ENCODE assay signal across 9 cellular contexts in the genomic region with DNA sequence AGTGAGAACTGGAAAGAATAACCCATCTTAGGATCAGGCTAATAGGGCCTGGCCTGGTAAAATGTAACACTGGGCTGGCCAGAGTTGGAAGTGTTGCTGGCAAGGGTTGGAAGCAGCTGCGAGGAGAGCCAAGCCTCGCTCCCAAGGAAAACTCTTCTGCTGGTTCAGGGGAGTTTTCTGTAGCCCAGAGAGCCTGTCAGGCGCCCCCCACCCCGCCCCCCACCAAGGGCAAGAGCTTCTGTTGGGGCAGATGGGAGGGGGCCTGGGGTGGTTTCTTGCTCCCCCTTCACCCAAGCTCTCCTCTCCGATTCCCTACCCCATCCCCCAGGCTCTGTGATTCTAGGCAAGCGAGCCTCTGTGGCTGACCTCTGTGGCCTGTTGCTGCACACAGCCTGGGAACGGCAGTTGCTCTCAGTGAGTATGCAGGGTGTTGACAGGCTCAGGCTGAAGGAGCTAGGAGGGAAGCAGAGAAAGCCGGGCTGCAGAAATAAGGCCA.
DNase-seq lines count a peak whose midpoint lies in the region; ATAC-seq, FAIRE-seq and TF ChIP-seq lines count a peak whose summit lies in the region.
"Had no signal": no experiment of that assay in that cellular context is flagged by ENCODE, and none has a peak within 500 bp of the region (broad histone marks: within the 10 kb centered on the region; RNA-seq: fewer than 3 reads in every experiment).

No MANE protein-coding gene starts in this region.

- peak; percentile 13 to 40 (median 24) for DNase-seq in body of pancreas
- peak; percentile 93 to 95 for DNase-seq in cardiac muscle cell (ENCODE audit: low read depth in 1 of 2, low spot score in 1 of 2)
- peak; percentile 88 for DNase-seq in myocyte (ENCODE audit: low read depth)
- peak; percentile 65 for DNase-seq in upper lobe of right lung
- DNase-seq in GM19239 (ENCODE audit: insufficient read length, low spot score) = no peak
- DNase-seq in activated naive CD8-positive, alpha-beta T cell treated with anti-CD3 and anti-CD28 coated beads for 36 hours = no peak
- no peak for DNase-seq in NOMO-1 treated with dmso at 0.1 percent for 144 hours (lab: John Stamatoyannopoulos, UW; ENCODE audit: unreplicated experiment)
- DNase-seq: activated gamma-delta T cell treated with Interleukin-2 at 50 U/mL for 16 hours had no signal

- H3K4me1 Mint-ChIP-seq in activated naive CD8-positive, alpha-beta T cell treated with anti-CD3 and anti-CD28 coated beads for 36 hours = no peaks in the 10 kb centered on the region

- no peaks in the 10 kb centered on the region for H3K9me3 ChIP-seq in body of pancreas
- H3K9me3 ChIP-seq in cardiac muscle cell (ENCODE audit: low read depth) = no peaks in the 10 kb centered on the region
- no peaks in the 10 kb centered on the region for H3K9me3 ChIP-seq in upper lobe of right lung

- peaks cover 23% of the 10 kb centered on the region for H3K4me1 ChIP-seq in body of pancreas
- peaks cover 34% of the 10 kb centered on the region for H3K4me1 ChIP-seq in cardiac muscle cell (ENCODE audit: low read depth)
- peaks cover 13% of the 10 kb centered on the region for H3K4me1 ChIP-seq in upper lobe of right lung

- ATAC-seq in body of pancreas (peak; percentile 58), upper lobe of right lung (peak; percentile 69)

- no peaks in the 10 kb centered on the region for H3K36me3 Mint-ChIP-seq in activated naive CD8-positive, alpha-beta T cell treated with anti-CD3 and anti-CD28 coated beads for 36 hours

- FAIRE-seq in GM19239 (lab: Jason Lieb, UNC) = no peak
- FAIRE-seq: endometrium had no signal

- no peaks in the 10 kb centered on the region for H3K36me3 ChIP-seq in body of pancreas (replicated peaks in 1 of 2; ENCODE audit: insufficient read depth in 1 of 2, low read depth in 2 of 2)
- no peaks in the 10 kb centered on the region for H3K36me3 ChIP-seq in cardiac muscle cell
- no peaks in the 10 kb centered on the region for H3K36me3 ChIP-seq in upper lobe of right lung

- no peaks in the 10 kb centered on the region for H3K27me3 ChIP-seq in body of pancreas
- H3K27me3 ChIP-seq in cardiac muscle cell = no peaks in the 10 kb centered on the region
- H3K27me3 ChIP-seq in upper lobe of right lung = no peaks in the 10 kb centered on the region

- intact Hi-C loops in body of pancreas (cut with DNase I) = no loop called here
- intact Hi-C loops in upper lobe of right lung (cut with DNase I) = no loop called here

- no peak for TF ChIP-seq POLR2A in body of pancreas (IDR thresholded peaks at IDR 0.05)

- H3K27ac ChIP-seq in body of pancreas = peak overlapping the region in 3 of 4 donors; percentile 1 to 63 (median 32)
- peak overlapping the region; percentile 93 for H3K27ac ChIP-seq in cardiac muscle cell
- no peak overlapping the region for H3K27ac ChIP-seq in upper lobe of right lung

- no peak overlapping the region for H3K27ac Mint-ChIP-seq in activated naive CD8-positive, alpha-beta T cell treated with anti-CD3 and anti-CD28 coated beads for 36 hours

- no peak overlapping the region for H3K4me3 Mint-ChIP-seq in activated naive CD8-positive, alpha-beta T cell treated with anti-CD3 and anti-CD28 coated beads for 36 hours

- no peak overlapping the region for H3K4me3 ChIP-seq in body of pancreas
- H3K4me3 ChIP-seq in cardiac muscle cell = no peak overlapping the region
- no peak overlapping the region for H3K4me3 ChIP-seq in upper lobe of right lung

- no peaks in the 10 kb centered on the region for H3K9me3 Mint-ChIP-seq in activated naive CD8-positive, alpha-beta T cell treated with anti-CD3 and anti-CD28 coated beads for 36 hours

- no peaks in the 10 kb centered on the region for H3K27me3 Mint-ChIP-seq in activated naive CD8-positive, alpha-beta T cell treated with anti-CD3 and anti-CD28 coated beads for 36 hours

- 49 to 57% methylated on average over 8 of the region's 8 CpGs for WGBS in body of pancreas, 2 donors

- TF ChIP-seq CTCF in body of pancreas (IDR thresholded peaks at IDR 0.05) (no peak), cardiac muscle cell (IDR thresholded peaks at IDR 0.05; ENCODE audit: low read depth, low read length) (no peak), upper lobe of right lung (IDR thresholded peaks at IDR 0.05) (no peak)

Comparison
In these comparisons a context has a peak if more than half of its experiments do, and no peak if none do; other contexts are left out.
1. DNase-seq: peak in body of pancreas (4 of 4), cardiac muscle cell (2 of 2), myocyte (single experiment) and upper lobe of right lung (single experiment); none in GM19239 (single experiment), activated naive CD8-positive, alpha-beta T cell treated with anti-CD3 and anti-CD28 coated beads for 36 hours (single experiment) and NOMO-1 treated with dmso at 0.1 percent for 144 hours (single experiment).